Comparison of ENCODE assay signal across 10 cellular contexts in the genomic region with DNA sequence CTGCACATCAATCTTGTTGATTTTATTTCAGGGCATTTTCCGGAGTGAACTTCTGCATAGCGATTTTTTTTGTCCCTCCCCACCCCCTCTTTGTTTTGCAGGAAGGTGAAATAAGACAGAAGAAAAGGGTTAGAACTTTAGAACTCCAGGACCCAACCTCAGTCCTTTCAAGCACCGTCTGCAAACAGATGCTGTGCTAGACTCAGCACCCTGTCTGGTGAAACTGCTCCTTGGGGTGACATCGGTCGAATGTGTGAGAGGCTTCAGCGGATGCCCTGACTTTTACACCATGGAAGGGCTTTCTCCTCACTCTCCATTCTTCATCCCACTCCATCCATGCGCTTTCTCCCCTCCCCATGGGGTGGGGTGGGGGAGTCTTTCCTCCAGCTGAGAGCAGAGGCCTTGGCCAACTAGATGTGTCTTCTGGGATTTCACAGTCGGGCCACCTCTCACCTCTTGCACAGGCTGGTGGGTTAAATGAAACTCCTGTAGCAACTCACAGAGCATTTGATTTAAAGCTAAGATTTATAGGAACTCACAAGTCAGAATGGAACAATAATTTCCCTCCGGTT. TPM values are rescaled to one million over a fixed set of nuclear protein-coding genes. Genes with fewer than 3 reads are reported as not detected.
DNase-seq lines count a peak whose midpoint lies in the region; ATAC-seq and TF ChIP-seq lines count a peak whose summit lies in the region.
"Had no signal": no experiment of that assay in that cellular context is flagged by ENCODE, and none has a peak within 500 bp of the region (broad histone marks: within the 10 kb centered on the region; RNA-seq: fewer than 3 reads in every experiment).

No MANE protein-coding gene starts in this region.

- TF ChIP-seq POLR2A in upper lobe of left lung (IDR thresholded peaks at IDR 0.05) = no peak

- no peaks in the 10 kb centered on the region for H3K27me3 ChIP-seq in left ventricle myocardium inferior (ENCODE audit: low read depth)
- H3K27me3 ChIP-seq in mesendoderm (ENCODE audit: insufficient read depth, low read length, poor library complexity) = no peaks in the 10 kb centered on the region
- H3K27me3 ChIP-seq in upper lobe of left lung = no peaks in the 10 kb centered on the region
- H3K27me3 ChIP-seq: adrenal gland had no signal

- WGBS in mesendoderm (ENCODE audit: extremely low coverage, insufficient coverage, low lambda C conversion rate) = no CpG with 5 or more reads among the region's 9 CpGs
- WGBS in upper lobe of left lung, 2 donors = 52 to 64% methylated on average over 9 of the region's 9 CpGs

- TF ChIP-seq CTCF in left ventricle myocardium inferior (IDR thresholded peaks at IDR 0.05; ENCODE audit: borderline replicate concordance) = no peak
- TF ChIP-seq CTCF in upper lobe of left lung (IDR thresholded peaks at IDR 0.05) = no peak

- H3K79me2 ChIP-seq in mesendoderm (ENCODE audit: control insufficient read depth, insufficient read depth, low read length) = no peaks in the 10 kb centered on the region

- H3K56ac ChIP-seq in mesendoderm (ENCODE audit: low read length) = peak overlapping the region; percentile 89

- H3K4me1 ChIP-seq in left ventricle myocardium inferior (peaks cover 9% of the 10 kb centered on the region), mesendoderm (ENCODE audit: control insufficient read depth, low read depth, low read length) (peaks cover 6% of the 10 kb centered on the region), upper lobe of left lung (peaks cover 5 to 23% (median 20%) of the 10 kb centered on the region in 4 donors)
- H3K4me1 ChIP-seq: adrenal gland had no signal

- H3K27me3 Mint-ChIP-seq in activated naive CD8-positive, alpha-beta T cell treated with anti-CD3 and anti-CD28 coated beads for 36 hours = no peaks in the 10 kb centered on the region

- peak overlapping the region; percentile 81 for H2BK5ac ChIP-seq in mesendoderm (ENCODE audit: low read length)

- H3K27ac Mint-ChIP-seq in activated naive CD8-positive, alpha-beta T cell treated with anti-CD3 and anti-CD28 coated beads for 36 hours = peak overlapping the region; percentile 86

- H3K79me1 ChIP-seq in mesendoderm (ENCODE audit: low read length) = no peaks in the 10 kb centered on the region

- peak overlapping the region; percentile 27 for H3K4me2 ChIP-seq in mesendoderm (ENCODE audit: low read length)

- no peak overlapping the region for H2BK15ac ChIP-seq in mesendoderm (replicated peaks; ENCODE audit: low read depth)

- H3K9me3 ChIP-seq in left ventricle myocardium inferior (replicated peaks) = no peaks in the 10 kb centered on the region
- no peaks in the 10 kb centered on the region for H3K9me3 ChIP-seq in upper lobe of left lung
- H3K9me3 ChIP-seq: adrenal gland had no signal

- intact Hi-C loops in left ventricle myocardium inferior (cut with micrococcal nuclease) = no loop called here
- intact Hi-C loops in cardiac septum (cut with DNase I) = no loop called here

- H3K4ac ChIP-seq in mesendoderm (ENCODE audit: low read depth, low read length) = no peak overlapping the region

- DNase-seq in left ventricle myocardium inferior (no peak), cardiac septum (ENCODE audit: low spot score) (no peak), mesendoderm (peak; percentile 16), upper lobe of left lung (no peak), foreskin melanocyte (no peak), HPDE6-E6E7 (ENCODE audit: extremely low spot score) (no peak), NCI-H1694 (lab: John Stamatoyannopoulos, UW) (no peak)
- peak; percentile 24 for DNase-seq in activated naive CD8-positive, alpha-beta T cell treated with anti-CD3 and anti-CD28 coated beads for 36 hours

- no peak overlapping the region for H3K27ac ChIP-seq in left ventricle myocardium inferior (replicated peaks)
- no peak overlapping the region for H3K27ac ChIP-seq in mesendoderm (ENCODE audit: low read depth, low read length)
- H3K27ac ChIP-seq in upper lobe of left lung = peak overlapping the region in 3 of 4 donors; percentile 34 to 73 (median 73)

- H3K36me3 ChIP-seq in left ventricle myocardium inferior = no peaks in the 10 kb centered on the region
- H3K36me3 ChIP-seq in mesendoderm (ENCODE audit: control insufficient read depth, insufficient read depth, low read length) = no peaks in the 10 kb centered on the region
- no peaks in the 10 kb centered on the region for H3K36me3 ChIP-seq in upper lobe of left lung
- H3K36me3 ChIP-seq: adrenal gland had no signal

- peak overlapping the region; percentile 24 for H3K18ac ChIP-seq in mesendoderm (ENCODE audit: low read length)

- H4K8ac ChIP-seq in mesendoderm (ENCODE audit: low read depth, low read length) = no peak overlapping the region

- H2AK5ac ChIP-seq in mesendoderm (ENCODE audit: low read length) = no peak overlapping the region

- peak overlapping the region; percentile 78 for H3K4me3 Mint-ChIP-seq in activated naive CD8-positive, alpha-beta T cell treated with anti-CD3 and anti-CD28 coated beads for 36 hours

- H3K4me3 ChIP-seq in left ventricle myocardium inferior (peak overlapping the region; percentile 69), mesendoderm (ENCODE audit: low read length) (no peak overlapping the region), upper lobe of left lung (peak overlapping the region in 3 of 4 donors; percentile 35 to 54 (median 51))

- peak overlapping the region; percentile 33 for H3K9ac ChIP-seq in mesendoderm (ENCODE audit: low read length)

- H3K4me1 Mint-ChIP-seq in activated naive CD8-positive, alpha-beta T cell treated with anti-CD3 and anti-CD28 coated beads for 36 hours = peaks cover 59% of the 10 kb centered on the region

- no peak overlapping the region for H4K5ac ChIP-seq in mesendoderm (ENCODE audit: low read length)

- no peak overlapping the region for H3K23ac ChIP-seq in mesendoderm (ENCODE audit: low read length)

- H3K9me3 Mint-ChIP-seq in activated naive CD8-positive, alpha-beta T cell treated with anti-CD3 and anti-CD28 coated beads for 36 hours = peaks cover 7% of the 10 kb centered on the region

- H2BK120ac ChIP-seq in mesendoderm (ENCODE audit: low read depth, low read length) = no peak overlapping the region

- TF ChIP-seq EP300 in upper lobe of left lung (IDR thresholded peaks at IDR 0.05) = no peak

- no peak for ATAC-seq in upper lobe of left lung (ENCODE audit: low FRiP score in 2 of 2)

- H3K36me3 Mint-ChIP-seq in activated naive CD8-positive, alpha-beta T cell treated with anti-CD3 and anti-CD28 coated beads for 36 hours = peaks cover 6% of the 10 kb centered on the region

RNA-seq across cellular contexts. Expression of gene EDAR, which starts 43.3 kb away (rescaled TPM):
- total RNA-seq in left ventricle myocardium inferior = 0.33 TPM
- total RNA-seq in cardiac septum = not detected
- under 1 TPM; 0.16 to 0.21 TPM for total RNA-seq in activated naive CD8-positive, alpha-beta T cell treated with anti-CD3 and anti-CD28 coated beads for 36 hours
- polyA plus RNA-seq in mesendoderm (2013, experiment 1 of 2) = 0.17 TPM
- 0.10 TPM for polyA plus RNA-seq in mesendoderm (2013, experiment 2 of 2)
- total RNA-seq in upper lobe of left lung = under 1 TPM in 3 of 6 donors, not detected in 3; under 0.01 to 0.13 (median 0.09) TPM
- total RNA-seq: adrenal gland had no signal
- polyA plus RNA-seq: adrenal gland, BJ had no signal

Comparison
In these comparisons a context has a peak if more than half of its experiments do, and no peak if none do; other contexts are left out.
1. DNase-seq: peak in activated naive CD8-positive, alpha-beta T cell treated with anti-CD3 and anti-CD28 coated beads for 36 hours (single experiment) and mesendoderm (single experiment); none in left ventricle myocardium inferior (single experiment), cardiac septum (single experiment), upper lobe of left lung (0 of 2), foreskin melanocyte (single experiment), HPDE6-E6E7 (single experiment) and NCI-H1694 (single experiment).
2. H3K27ac ChIP-seq: peak in upper lobe of left lung (3 of 4); none in left ventricle myocardium inferior (single experiment) and mesendoderm (single experiment).